Comparison of ENCODE assay signal across 8 cellular contexts in the genomic region with DNA sequence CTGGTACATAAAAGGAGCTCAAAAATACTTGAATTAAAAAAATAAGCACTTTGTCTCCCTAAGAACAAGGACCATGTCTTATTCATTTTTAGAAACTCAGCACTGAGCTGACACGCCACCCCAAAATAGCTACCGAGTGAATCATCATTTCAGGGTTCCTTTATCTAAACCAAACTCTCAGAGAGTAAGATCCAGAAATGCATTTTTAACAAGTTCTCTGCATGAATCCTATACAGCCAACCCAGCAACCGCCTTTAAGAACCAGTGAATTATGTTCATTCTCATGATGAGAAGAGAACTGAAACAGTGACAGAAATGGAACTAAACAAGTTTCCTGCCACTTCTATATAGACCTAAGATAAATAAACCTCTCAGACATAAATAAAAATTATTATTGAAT. TPM values are rescaled to one million over a fixed set of nuclear protein-coding genes. Genes with fewer than 3 reads are reported as not detected.
DNase-seq lines count a peak whose midpoint lies in the region; ATAC-seq, FAIRE-seq and TF ChIP-seq lines count a peak whose summit lies in the region.

No MANE protein-coding gene starts in this region.

- FAIRE-seq in kidney (lab: Jason Lieb, UNC) = no peak

- ATAC-seq in GM18498 (IDR thresholded peaks at IDR 0.05; ENCODE audit: unreplicated experiment) = peak; percentile 88
- peak; percentile 75 for ATAC-seq in GM21360 (IDR thresholded peaks at IDR 0.05; ENCODE audit: unreplicated experiment)
- ATAC-seq in HG03457 (IDR thresholded peaks at IDR 0.05; ENCODE audit: unreplicated experiment) = peak; percentile 47

- no peaks in the 10 kb centered on the region for H3K27me3 Mint-ChIP-seq in mesothelial cell of epicardium (ENCODE audit: low read depth)

- DNase-seq in fibroblast of villous mesenchyme (ENCODE audit: low read depth) = peak; percentile 40
- no peak for DNase-seq in mesothelial cell of epicardium (ENCODE audit: low spot score in 2 of 2, unreplicated experiment in 2 of 2)
- DNase-seq in MG63 = no peak
- DNase-seq in kidney = no peak
- DNase-seq in HT-29 (ENCODE audit: low spot score) = no peak

- peaks cover 0 to 4% of the 10 kb centered on the region in 2 donors for H3K4me1 ChIP-seq in kidney (ENCODE audit: control insufficient read depth in 1 of 2, insufficient read depth in 1 of 2, low read depth in 1 of 2, low read length in 2 of 2)

- no peaks in the 10 kb centered on the region for H3K9me3 Mint-ChIP-seq in mesothelial cell of epicardium

- H3K27ac ChIP-seq in kidney (ENCODE audit: low read depth in 2 of 2, low read length in 2 of 2) = no peak overlapping the region

- no peaks in the 10 kb centered on the region for H3K27me3 ChIP-seq in MG63

- intact Hi-C loops in kidney (cut with DNase I) = no loop called here

- peaks cover 4% of the 10 kb centered on the region for H3K36me3 Mint-ChIP-seq in mesothelial cell of epicardium

- no peak overlapping the region for H3K4me3 Mint-ChIP-seq in mesothelial cell of epicardium

- TF ChIP-seq CTCF in fibroblast of villous mesenchyme (IDR thresholded peaks at IDR 0.05; ENCODE audit: insufficient read depth, low read depth, low read length) (no peak), mesothelial cell of epicardium (IDR thresholded peaks at IDR 0.05; ENCODE audit: unreplicated experiment) (no peak), kidney (IDR thresholded peaks at IDR 0.05; ENCODE audit: borderline replicate concordance, extremely low read depth, insufficient read depth) (no peak)

- H3K36me3 ChIP-seq in MG63 (peaks cover 4% of the 10 kb centered on the region; the same call in 1 of the 2 replicates), kidney (ENCODE audit: control insufficient read depth in 1 of 2, insufficient read depth in 2 of 2, low read length in 2 of 2) (peaks cover 0 to 2% of the 10 kb centered on the region in 2 donors)

- no peak overlapping the region for H3K27ac Mint-ChIP-seq in mesothelial cell of epicardium

- H3K9me3 ChIP-seq in MG63 = no peaks in the 10 kb centered on the region
- no peaks in the 10 kb centered on the region for H3K9me3 ChIP-seq in kidney (ENCODE audit: control insufficient read depth in 1 of 2, low read length in 2 of 2)

- peaks cover 24% of the 10 kb centered on the region for H3K4me1 Mint-ChIP-seq in mesothelial cell of epicardium

- no peak overlapping the region for H3K4me3 ChIP-seq in fibroblast of villous mesenchyme (ENCODE audit: low read depth, low read length)
- H3K4me3 ChIP-seq in MG63 = no peak overlapping the region
- no peak overlapping the region for H3K4me3 ChIP-seq in kidney (ENCODE audit: low read length in 2 of 2)

- no peak overlapping the region for H3K9ac ChIP-seq in kidney (ENCODE audit: low read length in 2 of 2)

RNA-seq across cellular contexts. Expression of a gene that starts 8.7 kb away (rescaled TPM):
- total RNA-seq in fibroblast of villous mesenchyme = 10.0 and 14.7 TPM in 2 replicates
- 28.2 to 29.5 TPM (median 28.6 TPM) in 3 replicates for total RNA-seq in mesothelial cell of epicardium
- 13.6 and 32.5 TPM in 2 replicates for total RNA-seq in MG63 (2014; rRNA removed; shearing (Covaris generic); ENCODE audit: low replicate concordance)
- 7.2 TPM for total RNA-seq in kidney
- polyA plus RNA-seq in kidney (ENCODE audit: insufficient read depth, low read depth, low replicate concordance) = 11.2 TPM
- 3.1 and 3.6 TPM in 2 replicates for total RNA-seq in HT-29 (2014; rRNA removed; shearing (Covaris generic))
